Comparison of ENCODE assay signal across 15 cellular contexts in genomic region chr9:99590879-99591278, GRCh38.
DNase-seq lines count a peak whose midpoint lies in the region; ATAC-seq and TF ChIP-seq lines count a peak whose summit lies in the region.
"Had no signal": no experiment of that assay in that cellular context is flagged by ENCODE, and none has a peak within 500 bp of the region (broad histone marks: within the 10 kb centered on the region; RNA-seq: fewer than 3 reads in every experiment).

No MANE protein-coding gene starts in this region.

- H3K9me3 ChIP-seq in left lung: no peaks in the 10 kb centered on the region
- H3K9me3 ChIP-seq: stomach had no signal

- no peaks in the 10 kb centered on the region for H3K36me3 ChIP-seq in left lung
- H3K36me3 ChIP-seq: stomach had no signal

- peak; percentile 49 for ATAC-seq in GM21447 (IDR thresholded peaks at IDR 0.05; ENCODE audit: unreplicated experiment)
- peak; percentile 65 for ATAC-seq in left lung
- no peak for ATAC-seq in HG02588 (IDR thresholded peaks at IDR 0.05; ENCODE audit: unreplicated experiment)
- no peak for ATAC-seq in GM18867 (IDR thresholded peaks at IDR 0.05; ENCODE audit: unreplicated experiment)

- H3K4me3 ChIP-seq in left lung: no peak overlapping the region
- H3K4me3 ChIP-seq: skin epidermis, stomach had no signal

- DNase-seq in Ammon's horn (ENCODE audit: low spot score): peak; percentile 51
- DNase-seq in SIG-M5 treated with dmso at 0.1 percent for 504 hours (lab: John Stamatoyannopoulos, UW; ENCODE audit: unreplicated experiment): peak; percentile 86
- no peak for DNase-seq in left lung
- no peak for DNase-seq in HuH-7.5 (ENCODE audit: low spot score)
- DNase-seq in SW480 (ENCODE audit: low spot score): no peak
- DNase-seq: activated gamma-delta T cell treated with Interleukin-2 at 50 U/mL for 16 hours, KG1, mesendoderm, NCI-H2029 treated with DMSO at 0.1 percent for 48 hours, NCI-H748 treated with DMSO at 0.1 percent for 48 hours, stomach had no signal

- TF ChIP-seq CTCF in left lung (IDR thresholded peaks at IDR 0.05): no peak

- intact Hi-C loops in left lung (cut with DNase I): no loop called here

- H3K27ac ChIP-seq in left lung: peak overlapping the region; percentile 4 to 76
- H3K27ac ChIP-seq: stomach had no signal

- peaks cover 0 to 16% of the 10 kb centered on the region in 2 donors for H3K4me1 ChIP-seq in left lung
- H3K4me1 ChIP-seq: stomach had no signal

- H3K27me3 ChIP-seq in left lung: no peaks in the 10 kb centered on the region
- H3K27me3 ChIP-seq: stomach had no signal

Comparison
In these comparisons a context has a peak if more than half of its experiments do, and no peak if none do; other contexts are left out.
1. DNase-seq: peak in Ammon's horn (single experiment) and SIG-M5 treated with dmso at 0.1 percent for 504 hours (single experiment); none in left lung (0 of 2), HuH-7.5 (single experiment) and SW480 (single experiment).
2. ATAC-seq: peak in GM21447 (single experiment) and left lung (single experiment); none in HG02588 (single experiment) and GM18867 (single experiment).